ENCODE assay signal across 1 cellular context in genomic region chr22:31211862-31212730, GRCh38.
TF ChIP-seq lines count a peak whose summit lies in the region.

Gene LIMK2, plus strand, starts transcription at chr22:31212298. Its CDS starts 111 bp downstream, at chr22:31212409.

TF ChIP-seq in HepG2, 621 proteins besides CTCF, POLR2A, EP300 and RAD21 (continued from another document and continues in another):
- peak; percentile 63 for TF ChIP-seq UBTF (CRISPR knock-in tag; IDR thresholded peaks at IDR 0.05)
- peak; percentile 71; the same call in 1 of the 2 replicates for TF ChIP-seq ZBTB7B (CRISPR knock-in tag; IDR thresholded peaks at IDR 0.05)
- no peak for TF ChIP-seq HNRNPUL1 (IDR thresholded peaks at IDR 0.05; ENCODE audit: low read depth, low read length)
- 0 out of 2 replicates have a peak, but pooled peaks have one; percentile 29 for TF ChIP-seq NFE2L1 (CRISPR knock-in tag; IDR thresholded peaks at IDR 0.05; ENCODE audit: borderline replicate concordance)
- TF ChIP-seq NONO (IDR thresholded peaks at IDR 0.05) = no peak
- peak; percentile 85 for TF ChIP-seq NONO (CRISPR knock-in tag; conservative IDR thresholded peaks at IDR 0.05)
- TF ChIP-seq GMEB1 (CRISPR knock-in tag; IDR thresholded peaks at IDR 0.05; ENCODE audit: borderline replicate concordance) = peak; percentile 62; the same call in 1 of the 2 replicates
- TF ChIP-seq PAXIP1 (CRISPR knock-in tag; conservative IDR thresholded peaks at IDR 0.05) = peak; percentile 39; the same call in 1 of the 2 replicates
- TF ChIP-seq HNF4A (CRISPR knock-in tag; IDR thresholded peaks at IDR 0.05) = 0 out of 2 replicates have a peak, but pooled peaks have one; percentile 39
- TF ChIP-seq SALL2 (CRISPR knock-in tag; IDR thresholded peaks at IDR 0.05) = peak; percentile 49; the same call in 1 of the 2 replicates
- peak; percentile 58 for TF ChIP-seq TEAD3 (CRISPR knock-in tag; optimal IDR thresholded peaks at IDR 0.05; ENCODE audit: borderline replicate concordance)
- peak; percentile 35; the same call in 1 of the 2 replicates for TF ChIP-seq DMAP1 (CRISPR knock-in tag; IDR thresholded peaks at IDR 0.05)
- 0 out of 2 replicates have a peak, but pooled peaks have one; percentile 16 for TF ChIP-seq HNRNPL (IDR thresholded peaks at IDR 0.05; ENCODE audit: low read depth, low read length)
- TF ChIP-seq ZSCAN25 (CRISPR knock-in tag; IDR thresholded peaks at IDR 0.05) = no peak; the same call in 1 of the 2 replicates
- TF ChIP-seq LCORL (IDR thresholded peaks at IDR 0.05) = no peak
- TF ChIP-seq LCORL (CRISPR knock-in tag; IDR thresholded peaks at IDR 0.05) = peak; percentile 49; the same call in 1 of the 2 replicates
- TF ChIP-seq SPEN (CRISPR knock-in tag; IDR thresholded peaks at IDR 0.05; ENCODE audit: low read depth) = 0 out of 2 replicates have a peak, but pooled peaks have one; percentile 61
- no peak for TF ChIP-seq CREBL2 (CRISPR knock-in tag; IDR thresholded peaks at IDR 0.05; ENCODE audit: borderline replicate concordance)
- TF ChIP-seq KAT2B (IDR thresholded peaks at IDR 0.05; ENCODE audit: borderline replicate concordance, low read depth, low read length) = no peak
- TF ChIP-seq SOX5 (CRISPR knock-in tag; IDR thresholded peaks at IDR 0.05; ENCODE audit: borderline replicate concordance) = peak; percentile 55; the same call in 1 of the 2 replicates
- no peak for TF ChIP-seq SOX6 (IDR thresholded peaks at IDR 0.05)
- TF ChIP-seq SOX6 (CRISPR knock-in tag; IDR thresholded peaks at IDR 0.05) = peak; percentile 63
- 0 out of 2 replicates have a peak, but pooled peaks have one; percentile 36 for TF ChIP-seq SNAI1 (CRISPR knock-in tag; IDR thresholded peaks at IDR 0.05; ENCODE audit: borderline replicate concordance)
- 0 out of 2 replicates have a peak, but pooled peaks have one; percentile 20 for TF ChIP-seq ZNF232 (CRISPR knock-in tag; IDR thresholded peaks at IDR 0.05; ENCODE audit: borderline replicate concordance)
- peak; percentile 87; the same call in 1 of the 2 replicates for TF ChIP-seq TBX2 (CRISPR knock-in tag; IDR thresholded peaks at IDR 0.05; ENCODE audit: borderline replicate concordance)
- peak; percentile 93 for TF ChIP-seq HOXA5 (CRISPR knock-in tag; IDR thresholded peaks at IDR 0.05)
- no peak for TF ChIP-seq FLYWCH1 (CRISPR knock-in tag; IDR thresholded peaks at IDR 0.05)
- TF ChIP-seq ATF3 (CRISPR knock-in tag; IDR thresholded peaks at IDR 0.05) = peak; percentile 36
- TF ChIP-seq PATZ1 (CRISPR knock-in tag; IDR thresholded peaks at IDR 0.05) = peak; percentile 88
- no peak for TF ChIP-seq RARA (CRISPR knock-in tag; IDR thresholded peaks at IDR 0.05)
- 0 out of 2 replicates have a peak, but pooled peaks have one; percentile 24 for TF ChIP-seq NFKBIZ (CRISPR knock-in tag; IDR thresholded peaks at IDR 0.05)
- no peak for TF ChIP-seq HNRNPK (IDR thresholded peaks at IDR 0.05; ENCODE audit: low read depth, low read length, poor library complexity, severe bottlenecking)
- TF ChIP-seq ZNF788 (CRISPR knock-in tag; IDR thresholded peaks at IDR 0.05; ENCODE audit: borderline replicate concordance) = peak; percentile 51; the same call in 1 of the 2 replicates
- TF ChIP-seq EZH2 (conservative IDR thresholded peaks at IDR 0.05; ENCODE audit: low read depth, low read length) = no peak
- peak; percentile 78 for TF ChIP-seq ZNF563 (CRISPR knock-in tag; IDR thresholded peaks at IDR 0.05)
- peak; percentile 70 for TF ChIP-seq JARID2 (CRISPR knock-in tag; IDR thresholded peaks at IDR 0.05; ENCODE audit: insufficient replicate concordance)
- 0 out of 2 replicates have a peak, but pooled peaks have one; percentile 45 for TF ChIP-seq HOMEZ (CRISPR knock-in tag; IDR thresholded peaks at IDR 0.05; ENCODE audit: low read depth)
- TF ChIP-seq SP4 (CRISPR knock-in tag; IDR thresholded peaks at IDR 0.05) = peak; percentile 22; the same call in 1 of the 2 replicates
- peak; percentile 73 for TF ChIP-seq STAG1 (CRISPR knock-in tag; IDR thresholded peaks at IDR 0.05)
- no peak; the same call in 1 of the 2 replicates for TF ChIP-seq ZNF350 (CRISPR knock-in tag; IDR thresholded peaks at IDR 0.05; ENCODE audit: borderline replicate concordance, low read depth)
- 0 out of 2 replicates have a peak, but pooled peaks have one; percentile 58 for TF ChIP-seq ZNF784 (CRISPR knock-in tag; IDR thresholded peaks at IDR 0.05; ENCODE audit: borderline replicate concordance)
- TF ChIP-seq MXI1 (IDR thresholded peaks at IDR 0.05; ENCODE audit: borderline replicate concordance, low read depth, low read length) = peak; percentile 75; the same call in 1 of the 3 replicates
- TF ChIP-seq GATA4 (IDR thresholded peaks at IDR 0.05; ENCODE audit: borderline replicate concordance, low read depth) = no peak; the same call in 1 of the 2 replicates
- peak; percentile 85 for TF ChIP-seq XRCC5 (optimal IDR thresholded peaks at IDR 0.05; ENCODE audit: low read length)
- TF ChIP-seq DRAP1 (CRISPR knock-in tag; IDR thresholded peaks at IDR 0.05) = peak; percentile 38; the same call in 1 of the 2 replicates
- TF ChIP-seq THRA (CRISPR knock-in tag; IDR thresholded peaks at IDR 0.05; ENCODE audit: borderline replicate concordance) = peak; percentile 58; the same call in 1 of the 2 replicates
- peak; percentile 68 for TF ChIP-seq PHF8 (CRISPR knock-in tag; IDR thresholded peaks at IDR 0.05)
- no peak for TF ChIP-seq NBN (conservative IDR thresholded peaks at IDR 0.05)
- TF ChIP-seq THYN1 (CRISPR knock-in tag; IDR thresholded peaks at IDR 0.05; ENCODE audit: borderline replicate concordance, low read depth) = 0 out of 2 replicates have a peak, but pooled peaks have one; percentile 62
- TF ChIP-seq ZNF382 (CRISPR knock-in tag; IDR thresholded peaks at IDR 0.05; ENCODE audit: borderline replicate concordance) = no peak
- peak; percentile 22 for TF ChIP-seq HNRNPLL (IDR thresholded peaks at IDR 0.05; ENCODE audit: low read depth, low read length, poor library complexity, severe bottlenecking)
- TF ChIP-seq ZNF598 (CRISPR knock-in tag; IDR thresholded peaks at IDR 0.05; ENCODE audit: borderline replicate concordance) = no peak
